ENCODE assay signal across 7 cellular contexts in the genomic region with DNA sequence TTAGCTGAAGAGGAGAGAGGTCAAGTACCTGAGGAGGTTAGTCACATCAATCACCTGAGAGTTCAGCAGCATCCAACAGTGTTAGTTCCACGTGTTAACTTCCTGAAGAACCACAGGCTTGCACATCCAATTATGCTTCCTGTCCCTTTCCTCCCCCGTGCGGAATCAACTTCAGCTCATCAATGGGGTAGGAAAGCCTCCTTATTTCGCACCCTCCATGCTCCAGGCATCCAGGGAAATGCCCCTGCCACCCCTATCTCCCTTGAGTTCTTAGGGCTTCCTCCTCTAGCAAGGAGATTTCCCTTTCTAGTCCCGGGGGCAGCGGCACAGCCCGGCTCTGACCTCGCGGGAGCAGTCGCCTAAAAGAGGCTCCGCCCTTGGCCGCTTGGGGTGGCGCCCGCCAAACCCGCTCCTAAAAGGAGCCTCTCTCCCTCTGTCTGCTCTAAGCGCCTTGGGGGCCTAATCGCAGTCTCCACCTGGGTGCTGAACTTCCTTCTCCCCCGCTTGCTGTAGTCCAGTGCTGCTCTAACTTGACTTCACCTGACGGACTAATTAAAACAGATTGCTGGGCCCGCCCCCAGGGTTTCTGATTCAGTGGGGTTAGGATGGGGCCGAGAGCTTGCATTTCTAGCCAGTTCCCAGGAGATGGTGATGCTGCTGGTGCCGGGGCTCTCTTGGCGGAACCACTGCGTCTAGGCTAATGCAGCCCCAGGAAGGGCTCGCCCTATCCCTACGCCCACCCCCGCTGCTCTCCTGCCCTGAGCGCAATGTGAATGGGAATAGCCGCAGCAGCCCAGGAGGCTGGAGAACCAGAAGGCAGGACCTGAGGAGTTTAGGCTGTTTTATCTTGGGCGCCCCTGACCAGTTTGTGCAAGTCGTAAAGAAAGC. TPM values are rescaled to one million over a fixed set of nuclear protein-coding genes. Genes with fewer than 3 reads are reported as not detected.
DNase-seq lines count a peak whose midpoint lies in the region; TF ChIP-seq lines count a peak whose summit lies in the region.

No MANE protein-coding gene starts in this region.

- DNase-seq in ELR (ENCODE audit: low read depth) = peak; percentile 59
- peak; percentile 81 for DNase-seq in H9
- peak; percentile 81 for DNase-seq in RPMI8226
- peak; percentile 65 for DNase-seq in colonic mucosa
- DNase-seq in vagina (ENCODE audit: extremely low spot score in 2 of 2) = no peak
- no peak for DNase-seq in HuH-7.5 (ENCODE audit: low spot score)

- H3K4ac ChIP-seq in H9 (ENCODE audit: low read depth, low read length) = no peak overlapping the region

- H3K23ac ChIP-seq in H9 (ENCODE audit: insufficient read length, low read depth, low read length) = no peak overlapping the region

- intact Hi-C loops in colonic mucosa (cut with DNase I) (loop anchor here (5.0 to 10.0 kb wide), 2 partner anchors 54 to 157 kb away; partner anchors contain the start of genes DGUOK and STAMBP), vagina (cut with DNase I) (no loop called here)

- no peak overlapping the region for H4K5ac ChIP-seq in H9 (ENCODE audit: insufficient read length, low read depth, low read length)

- no peak overlapping the region for H2BK120ac ChIP-seq in H9 (ENCODE audit: low read depth, low read length, poor library complexity, severe bottlenecking)

- H3K27me3 ChIP-seq in H9 (ENCODE audit: insufficient read depth, low read length) (peaks cover 18% of the 10 kb centered on the region; the same call in 1 of the 2 replicates), colonic mucosa (no peaks in the 10 kb centered on the region), vagina (no peaks in the 10 kb centered on the region)

- no peak overlapping the region for H2BK15ac ChIP-seq in H9 (ENCODE audit: low read depth, low read length)

- peaks cover 75% of the 10 kb centered on the region for H3K27me3 Mint-ChIP-seq in H9 (ENCODE audit: low read depth)

- peaks cover 24% of the 10 kb centered on the region for H3K23me2 ChIP-seq in H9 (ENCODE audit: insufficient read length, low read depth, low read length, poor library complexity, severe bottlenecking)

- no peak overlapping the region for H2BK12ac ChIP-seq in H9 (ENCODE audit: insufficient read length, low read depth, low read length)

- H3K14ac ChIP-seq in H9 (ENCODE audit: insufficient read depth, low read length) = no peak overlapping the region

- no peaks in the 10 kb centered on the region for H3K9me3 Mint-ChIP-seq in H9

- no peak overlapping the region for H2BK5ac ChIP-seq in H9 (ENCODE audit: insufficient read length, low read length)

- H3K4me1 ChIP-seq in H9 (ENCODE audit: insufficient read depth, low read length) (peaks cover 7% of the 10 kb centered on the region; the same call in 1 of the 2 replicates), colonic mucosa (peaks cover 22% of the 10 kb centered on the region), mesodermal cell (ENCODE audit: control insufficient read depth, insufficient read depth, low read length, poor library complexity, severe bottlenecking) (peaks cover 25% of the 10 kb centered on the region), vagina (peaks cover 51% of the 10 kb centered on the region)

- TF ChIP-seq POLR2A in vagina (IDR thresholded peaks at IDR 0.05) = no peak

- peak overlapping the region; percentile 37 for H3K4me3 ChIP-seq in colonic mucosa
- peak overlapping the region; percentile 35 for H3K4me3 ChIP-seq in mesodermal cell (ENCODE audit: extremely low read depth, insufficient read depth, low read length, poor library complexity, severe bottlenecking)
- peak overlapping the region; percentile 9 to 33 for H3K4me3 ChIP-seq in vagina

- H2AK5ac ChIP-seq in H9 (ENCODE audit: insufficient read length, low read length) = no peak overlapping the region

- no peak overlapping the region for H3K27ac ChIP-seq in H9 (ENCODE audit: insufficient read length, low read depth, low read length)
- peak overlapping the region; percentile 97 for H3K27ac ChIP-seq in colonic mucosa
- no peak overlapping the region for H3K27ac ChIP-seq in mesodermal cell (ENCODE audit: low read depth, low read length, severe bottlenecking)
- H3K27ac ChIP-seq in vagina = peak overlapping the region; percentile 35

- H3K9me3 ChIP-seq in H9 (ENCODE audit: control insufficient read depth, low read depth, low read length) = no peaks in the 10 kb centered on the region
- no peaks in the 10 kb centered on the region for H3K9me3 ChIP-seq in colonic mucosa
- H3K9me3 ChIP-seq in mesodermal cell (ENCODE audit: control insufficient read depth, low read length) = no peaks in the 10 kb centered on the region
- H3K9me3 ChIP-seq in vagina = no peaks in the 10 kb centered on the region

- H3K79me2 ChIP-seq in H9 (ENCODE audit: insufficient read depth, low read length) = no peaks in the 10 kb centered on the region; the same call in 1 of the 2 replicates

- no peak overlapping the region for H3T11ph ChIP-seq in H9 (ENCODE audit: low read length)

- no peak overlapping the region for H3K56ac ChIP-seq in H9 (ENCODE audit: insufficient read length, low read depth, low read length)

- H3K79me1 ChIP-seq in H9 (ENCODE audit: insufficient read depth, low read depth, low read length, poor library complexity, severe bottlenecking) = no peaks in the 10 kb centered on the region

- H4K8ac ChIP-seq in H9 (replicated peaks; ENCODE audit: insufficient read length, low read depth, low read length) = no peak overlapping the region

- no CpG with 5 or more reads among the region's 31 CpGs for WGBS in H9 (ENCODE audit: extremely low coverage, insufficient read length, low lambda C conversion rate)
- WGBS in mesodermal cell (ENCODE audit: insufficient coverage in 2 of 2), 2 experiments = 5 to 8% methylated on average over 21 to 28 of the region's 31 CpGs

- H3K27ac Mint-ChIP-seq in H9 = peak overlapping the region; percentile 34 to 58 (median 43); a peak in 3 of 7 replicates

- H3K4me2 ChIP-seq in H9 (ENCODE audit: insufficient read depth, insufficient read length, low read length) = peak overlapping the region; percentile 65

- H4K20me1 ChIP-seq in H9 (ENCODE audit: control insufficient read depth, insufficient read depth, insufficient read length) = peaks cover under 1% of the 10 kb centered on the region

- H3K4me1 Mint-ChIP-seq in H9 = peaks cover 47 to 48% of the 10 kb centered on the region in 2 experiments

- no peak overlapping the region for H2BK20ac ChIP-seq in H9 (ENCODE audit: low read depth, low read length, poor library complexity, severe bottlenecking)

- H3K4me3 Mint-ChIP-seq in H9 = peak overlapping the region; percentile 63 to 84

- H4K91ac ChIP-seq in H9 (ENCODE audit: insufficient read length, low read depth, low read length) = no peak overlapping the region

- H3K36me3 ChIP-seq in colonic mucosa (no peaks in the 10 kb centered on the region), mesodermal cell (ENCODE audit: control insufficient read depth, insufficient read depth, low read length) (peaks cover 4% of the 10 kb centered on the region), vagina (no peaks in the 10 kb centered on the region)

- H3K36me3 Mint-ChIP-seq in H9 (ENCODE audit: insufficient read depth in 1 of 3, low read depth in 3 of 3) = peaks cover 1 to 6% (median 4%) of the 10 kb centered on the region in 3 experiments; a peak in 5 of 7 replicates

- no peak overlapping the region for H3K18ac ChIP-seq in H9 (ENCODE audit: insufficient read length, low read depth, low read length)

- H2AFZ ChIP-seq in H9 (ENCODE audit: low read length) = peak overlapping the region; percentile 3

- TF ChIP-seq CTCF in H9 (conservative IDR thresholded peaks at IDR 0.05) = peak; percentile 31; the same call in 2 of the 3 replicates
- no peak for TF ChIP-seq CTCF in colonic mucosa (IDR thresholded peaks at IDR 0.05)
- TF ChIP-seq CTCF in vagina (IDR thresholded peaks at IDR 0.05) = no peak

- peak overlapping the region; percentile 27 for H3K9ac ChIP-seq in H9 (ENCODE audit: extremely low read depth, insufficient read length, low read length)
- peak overlapping the region; percentile 63 to 92 for H3K9ac ChIP-seq in colonic mucosa (ENCODE audit: low read depth in 2 of 2, low read length in 2 of 2)

RNA-seq across cellular contexts. Expression of gene TET3, which starts 3.4 kb away (rescaled TPM):
- total RNA-seq in H9 (2021) (21.8 and 24.7 TPM in 2 replicates), colonic mucosa (10 to 100 TPM; 17.8 to 22.9 TPM), vagina (12.3 TPM)
- 7.4 TPM for polyA plus RNA-seq in mesodermal cell (2013, experiment 1 of 2)
- polyA plus RNA-seq in mesodermal cell (2013, experiment 2 of 2) = 6.6 TPM

RNA-seq across cellular contexts. Expression of gene DGUOK, which starts 54.6 kb away (rescaled TPM):
- total RNA-seq in H9 (2021) (95.0 and 98.5 TPM in 2 replicates), colonic mucosa (10 to 100 TPM; 55.0 to 56.3 TPM), vagina (52.3 TPM)
- polyA plus RNA-seq in mesodermal cell (2013, experiment 1 of 2) = 138 TPM
- polyA plus RNA-seq in mesodermal cell (2013, experiment 2 of 2) = 116 TPM

Comparison
In these comparisons a context has a peak if more than half of its experiments do, and no peak if none do; other contexts are left out.
1. DNase-seq: peak in ELR (single experiment), H9 (single experiment), RPMI8226 (single experiment) and colonic mucosa (single experiment); none in vagina (0 of 2) and HuH-7.5 (single experiment).
2. H3K27ac ChIP-seq: peak in colonic mucosa (single experiment) and vagina (single experiment); none in H9 (single experiment) and mesodermal cell (single experiment).
3. Peak in every context shown above with its lines, with median percentiles within 50 percentile points of each other: H3K4me3 ChIP-seq.